In the genomic region with DNA sequence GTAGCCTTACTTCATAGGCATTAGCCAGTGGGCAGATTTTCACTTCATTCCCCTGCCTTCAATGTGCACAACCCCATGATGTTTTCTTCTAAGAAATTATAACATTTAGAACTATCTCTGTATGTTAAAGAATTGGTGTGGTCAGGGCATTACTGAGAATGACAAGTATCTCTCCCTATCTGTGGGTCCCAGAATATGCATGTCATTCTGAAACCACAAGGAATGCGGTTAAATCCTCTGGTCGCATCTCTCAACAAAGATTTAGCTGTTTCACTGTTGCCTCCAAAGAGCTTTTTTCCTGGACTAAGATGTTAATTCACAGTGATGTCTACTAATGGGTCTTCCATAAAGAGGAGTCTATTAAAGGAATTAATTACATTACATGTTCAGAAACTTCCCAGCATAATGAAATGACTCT, we compare ENCODE assay signal across 11 cellular contexts.
A peak's percentile ranks its signal among the peaks of the same experiment; 100 is the strongest.
DNase-seq lines count a peak whose midpoint lies in the region; ATAC-seq and TF ChIP-seq lines count a peak whose summit lies in the region.
"Had no signal": no experiment of that assay in that cellular context is flagged by ENCODE, and none has a peak within 500 bp of the region (broad histone marks: within the 10 kb centered on the region; RNA-seq: fewer than 3 reads in every experiment).

No MANE protein-coding gene starts in this region.

- POLR2A ChIA-PET in CD8-positive, alpha-beta memory T cell (lab: Charles Lee), result no interaction called here

- H3K4me3 ChIP-seq in DND-41 (ENCODE audit: low read depth in 1 of 2, low read length in 2 of 2) (no peak overlapping the region), mesendoderm (ENCODE audit: low read length) (no peak overlapping the region)
- H3K4me3 ChIP-seq in CD8-positive, alpha-beta memory T cell (ENCODE audit: low read length), result no peak overlapping the region
- H3K4me3 ChIP-seq: transverse colon had no signal

- peak overlapping the region; percentile 94 for H3K27ac Mint-ChIP-seq in activated T-helper 17 cell treated with anti-CD3 and anti-CD28 coated beads, Interleukin-2, amount 50 U/mL, for 72 hours
- H3K27ac Mint-ChIP-seq in CD8-positive, alpha-beta memory T cell, result peak overlapping the region in 1 of 8 donors; percentile 21

- ATAC-seq in DND-41 (ENCODE audit: insufficient read depth, low read depth), result peak; percentile 86
- peak; percentile 82 for ATAC-seq in activated T-helper 17 cell treated with anti-CD3 and anti-CD28 coated beads, Interleukin-2, amount 50 U/mL, for 72 hours (replicated peaks)
- ATAC-seq: PC-3 had no signal

- H3K4me1 ChIP-seq in DND-41 (ENCODE audit: insufficient read depth, low read length) (peaks cover 35% of the 10 kb centered on the region), mesendoderm (ENCODE audit: control insufficient read depth, low read depth, low read length) (no peaks in the 10 kb centered on the region)
- H3K4me1 ChIP-seq in CD8-positive, alpha-beta memory T cell (ENCODE audit: insufficient read depth, low read length), result peaks cover 12% of the 10 kb centered on the region

- no peak overlapping the region for H2AK5ac ChIP-seq in mesendoderm (ENCODE audit: low read length)

- H3K79me1 ChIP-seq in mesendoderm (ENCODE audit: low read length), result no peaks in the 10 kb centered on the region

- no peaks in the 10 kb centered on the region for H3K36me3 ChIP-seq in DND-41 (ENCODE audit: insufficient read depth, low read length)
- H3K36me3 ChIP-seq in mesendoderm (ENCODE audit: control insufficient read depth, insufficient read depth, low read length), result no peaks in the 10 kb centered on the region
- H3K36me3 ChIP-seq in CD8-positive, alpha-beta memory T cell (ENCODE audit: insufficient read depth, low read length), result no peaks in the 10 kb centered on the region
- H3K36me3 ChIP-seq: transverse colon, WERI-Rb-1 had no signal

- no peak for TF ChIP-seq CTCF in DND-41 (IDR thresholded peaks at IDR 0.05; ENCODE audit: borderline replicate concordance, extremely low read depth, low read length, poor library complexity, severe bottlenecking)

- no peaks in the 10 kb centered on the region for H3K79me2 ChIP-seq in DND-41 (ENCODE audit: insufficient read depth, low read length)
- no peaks in the 10 kb centered on the region for H3K79me2 ChIP-seq in mesendoderm (ENCODE audit: control insufficient read depth, insufficient read depth, low read length)

- no peak overlapping the region for H3K18ac ChIP-seq in mesendoderm (ENCODE audit: low read length)

- H2BK15ac ChIP-seq in mesendoderm (replicated peaks; ENCODE audit: low read depth), result no peak overlapping the region

- H4K8ac ChIP-seq in mesendoderm (ENCODE audit: low read depth, low read length), result no peak overlapping the region

- H3K27me3 Mint-ChIP-seq in activated T-helper 17 cell treated with anti-CD3 and anti-CD28 coated beads, Interleukin-2, amount 50 U/mL, for 72 hours, result no peaks in the 10 kb centered on the region
- H3K27me3 Mint-ChIP-seq in CD8-positive, alpha-beta memory T cell, result peaks cover 0 to 2% of the 10 kb centered on the region in 2 donors

- H3K27ac ChIP-seq in DND-41 (ENCODE audit: low read length), result peak overlapping the region; percentile 41; the same call in 1 of the 2 replicates
- H3K27ac ChIP-seq in mesendoderm (ENCODE audit: low read depth, low read length), result no peak overlapping the region
- no peak overlapping the region for H3K27ac ChIP-seq in CD8-positive, alpha-beta memory T cell (ENCODE audit: low read depth, low read length)
- H3K27ac ChIP-seq: transverse colon, WERI-Rb-1 had no signal

- H3K56ac ChIP-seq in mesendoderm (ENCODE audit: low read length), result no peak overlapping the region

- DNase-seq in DND-41 (peak; percentile 39), M059J (ENCODE audit: low read depth) (peak; percentile 70), mesendoderm (peak; percentile 62), NCI-H1436 treated with DMSO at 0.1 percent for 48 hours (lab: John Stamatoyannopoulos, UW) (no peak), DMS114 treated with DMSO at 0.1 percent for 48 hours (lab: John Stamatoyannopoulos, UW; ENCODE audit: unreplicated experiment) (no peak)
- no peak for DNase-seq in CD8-positive, alpha-beta memory T cell
- DNase-seq: NCI-H2029 treated with DMSO at 0.1 percent for 48 hours, PC-3, transverse colon had no signal

- H3K27me3 ChIP-seq in DND-41 (ENCODE audit: insufficient read depth, low read length, poor library complexity), result no peaks in the 10 kb centered on the region
- no peaks in the 10 kb centered on the region for H3K27me3 ChIP-seq in mesendoderm (ENCODE audit: insufficient read depth, low read length, poor library complexity)
- no peaks in the 10 kb centered on the region for H3K27me3 ChIP-seq in CD8-positive, alpha-beta memory T cell (ENCODE audit: insufficient read depth, low read length, poor library complexity, severe bottlenecking)
- H3K27me3 ChIP-seq: transverse colon had no signal

- H2BK5ac ChIP-seq in mesendoderm (ENCODE audit: low read length), result no peak overlapping the region

- no peaks in the 10 kb centered on the region for H3K9me3 ChIP-seq in DND-41 (ENCODE audit: insufficient read depth, low read length, severe bottlenecking)
- no peaks in the 10 kb centered on the region for H3K9me3 ChIP-seq in CD8-positive, alpha-beta memory T cell (ENCODE audit: low read length)
- H3K9me3 ChIP-seq: transverse colon had no signal

- H3K4me2 ChIP-seq in DND-41 (ENCODE audit: insufficient read depth, low read length) (0 out of 2 replicates have a peak overlapping the region, but pooled peaks have one; percentile 6), mesendoderm (ENCODE audit: low read length) (no peak overlapping the region)

- H3K4ac ChIP-seq in mesendoderm (ENCODE audit: low read depth, low read length), result no peak overlapping the region

- H3K23ac ChIP-seq in mesendoderm (ENCODE audit: low read length), result no peak overlapping the region

- H2BK120ac ChIP-seq in mesendoderm (ENCODE audit: low read depth, low read length), result no peak overlapping the region

- H3K36me3 Mint-ChIP-seq in activated T-helper 17 cell treated with anti-CD3 and anti-CD28 coated beads, Interleukin-2, amount 50 U/mL, for 72 hours (ENCODE audit: low read depth), result no peaks in the 10 kb centered on the region
- H3K36me3 Mint-ChIP-seq in CD8-positive, alpha-beta memory T cell, result no peaks in the 10 kb centered on the region

- peaks cover 49% of the 10 kb centered on the region for H3K4me1 Mint-ChIP-seq in activated T-helper 17 cell treated with anti-CD3 and anti-CD28 coated beads, Interleukin-2, amount 50 U/mL, for 72 hours
- H3K4me1 Mint-ChIP-seq in CD8-positive, alpha-beta memory T cell, result peaks cover 7 to 56% (median 45%) of the 10 kb centered on the region in 3 donors

- CTCF ChIA-PET in CD8-positive, alpha-beta memory T cell (lab: Charles Lee), result no interaction called here

- H3K9ac ChIP-seq in DND-41 (ENCODE audit: low read depth, low read length), result no peak overlapping the region
- no peak overlapping the region for H3K9ac ChIP-seq in mesendoderm (ENCODE audit: low read length)

- H4K5ac ChIP-seq in mesendoderm (ENCODE audit: low read length), result no peak overlapping the region

- H3K9me3 Mint-ChIP-seq in activated T-helper 17 cell treated with anti-CD3 and anti-CD28 coated beads, Interleukin-2, amount 50 U/mL, for 72 hours, result no peaks in the 10 kb centered on the region
- no peaks in the 10 kb centered on the region for H3K9me3 Mint-ChIP-seq in CD8-positive, alpha-beta memory T cell

- no peaks in the 10 kb centered on the region for H4K20me1 ChIP-seq in DND-41 (ENCODE audit: insufficient read depth, low read length)

- no CpG with 5 or more reads among the region's 2 CpGs for WGBS in mesendoderm (ENCODE audit: extremely low coverage, insufficient coverage, low lambda C conversion rate)

- H2AFZ ChIP-seq in DND-41 (ENCODE audit: low read depth, low read length), result no peak overlapping the region

- H3K4me3 Mint-ChIP-seq in activated T-helper 17 cell treated with anti-CD3 and anti-CD28 coated beads, Interleukin-2, amount 50 U/mL, for 72 hours, result peak overlapping the region; percentile 72
- H3K4me3 Mint-ChIP-seq in CD8-positive, alpha-beta memory T cell, result no peak overlapping the region

Comparison
In these comparisons a context has a peak if more than half of its experiments do, and no peak if none do; other contexts are left out.
1. DNase-seq: peak in DND-41 (single experiment), M059J (single experiment) and mesendoderm (single experiment); none in CD8-positive, alpha-beta memory T cell (0 of 5), NCI-H1436 treated with DMSO at 0.1 percent for 48 hours (single experiment) and DMS114 treated with DMSO at 0.1 percent for 48 hours (single experiment).